In genomic region chr20:17189976-17190710, GRCh38 we compare ENCODE assay signal across 1 cellular context.
TF ChIP-seq lines count a peak whose summit lies in the region.

No MANE protein-coding gene starts in this region.

TF ChIP-seq in SK-N-SH treated with all-trans-retinoic acid at 6 μM for 48 hours, 23 proteins besides CTCF, POLR2A, EP300 and RAD21 (continued from another document):
- TF ChIP-seq CSRNP3 (CRISPR knock-in tag; IDR thresholded peaks at IDR 0.05) (no peak), GLIS3 (CRISPR knock-in tag; IDR thresholded peaks at IDR 0.05) (no peak), ARNTL (CRISPR knock-in tag; IDR thresholded peaks at IDR 0.05; ENCODE audit: borderline replicate concordance, low read depth) (no peak), ZFP30 (CRISPR knock-in tag; IDR thresholded peaks at IDR 0.05) (no peak), ZFP3 (CRISPR knock-in tag; IDR thresholded peaks at IDR 0.05) (no peak)
